8 cellular contexts compared by ENCODE assay signal in the genomic region with DNA sequence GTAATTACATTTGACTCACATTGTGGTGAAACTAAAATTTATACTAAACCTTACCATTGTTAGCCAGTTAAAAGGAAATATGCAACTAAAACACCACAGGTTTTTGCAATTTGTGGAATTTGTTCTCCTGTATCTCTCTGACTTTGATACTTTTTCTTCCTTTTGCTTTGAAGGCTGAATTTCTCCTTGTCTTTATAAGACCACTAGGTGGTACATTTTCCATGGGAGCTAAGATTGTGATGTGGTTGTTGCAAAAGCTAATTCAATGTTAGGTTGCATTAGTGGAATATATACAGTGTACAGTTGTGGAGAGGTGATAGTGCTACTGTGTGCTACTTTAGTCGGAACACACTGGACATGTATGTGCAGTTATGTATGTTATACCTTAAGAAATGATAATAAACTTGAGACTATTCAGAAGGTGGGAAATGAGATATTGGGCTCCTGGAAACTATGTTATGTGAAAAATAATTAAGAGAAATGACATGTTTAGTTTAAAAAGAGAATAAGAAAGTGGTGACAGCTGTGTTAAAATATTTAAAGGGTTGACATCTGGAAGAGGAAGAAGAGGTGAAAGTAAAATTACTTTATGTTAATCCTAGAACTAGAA.
DNase-seq lines count a peak whose midpoint lies in the region; ATAC-seq and TF ChIP-seq lines count a peak whose summit lies in the region.

No MANE protein-coding gene starts in this region.

- H3K4me3 ChIP-seq in thoracic aorta: no peak overlapping the region

- H3K36me3 ChIP-seq in thoracic aorta: no peaks in the 10 kb centered on the region

- TF ChIP-seq POLR2A in erythroblast (IDR thresholded peaks at IDR 0.05; ENCODE audit: low read length): no peak

- TF ChIP-seq CTCF in thoracic aorta (IDR thresholded peaks at IDR 0.05): peak; percentile 33

- no peaks in the 10 kb centered on the region for H3K9me3 ChIP-seq in thoracic aorta

- ATAC-seq in thoracic aorta (ENCODE audit: insufficient number of reproducible peaks, low FRiP score, low read depth): no peak

- H3K27ac ChIP-seq in thoracic aorta: no peak overlapping the region

- peak; percentile 46 for DNase-seq in AG08396 (ENCODE audit: low spot score)
- peak; percentile 39 for DNase-seq in H4 (ENCODE audit: low spot score)
- peak; percentile 3 for DNase-seq in SHP77 treated with DMSO at 0.1 percent for 48 hours (lab: John Stamatoyannopoulos, UW)
- DNase-seq in glomerular endothelial cell (ENCODE audit: extremely low read depth, low read depth, low spot score): peak; percentile 10
- no peak for DNase-seq in thoracic aorta (ENCODE audit: low spot score)
- no peak for DNase-seq in erythroblast (lab: John Stamatoyannopoulos, UW)
- no peak for DNase-seq in activated CD8-positive, alpha-beta memory T cell treated with anti-CD3 and anti-CD28 coated beads, Interleukin-2, amount 50 U/mL, for 48 hours
- no peak for DNase-seq in stimulated activated CD4-positive, alpha-beta T cell treated with anti-CD3 and anti-CD28 coated beads, Interleukin-2, amount 100 ng/mL, for 24 hours

- H3K27me3 ChIP-seq in thoracic aorta (replicated peaks; ENCODE audit: insufficient read depth): no peaks in the 10 kb centered on the region

- no peaks in the 10 kb centered on the region for H3K4me1 ChIP-seq in thoracic aorta (ENCODE audit: control insufficient read depth in 1 of 2, low read depth in 2 of 2)

Comparison
In these comparisons a context has a peak if more than half of its experiments do, and no peak if none do; other contexts are left out.
1. DNase-seq: peak in AG08396 (single experiment), H4 (single experiment), SHP77 treated with DMSO at 0.1 percent for 48 hours (single experiment) and glomerular endothelial cell (single experiment); none in thoracic aorta (single experiment), erythroblast (0 of 2), activated CD8-positive, alpha-beta memory T cell treated with anti-CD3 and anti-CD28 coated beads, Interleukin-2, amount 50 U/mL, for 48 hours (single experiment) and stimulated activated CD4-positive, alpha-beta T cell treated with anti-CD3 and anti-CD28 coated beads, Interleukin-2, amount 100 ng/mL, for 24 hours (0 of 2).